ENCODE assay signal across 16 cellular contexts in the genomic region with DNA sequence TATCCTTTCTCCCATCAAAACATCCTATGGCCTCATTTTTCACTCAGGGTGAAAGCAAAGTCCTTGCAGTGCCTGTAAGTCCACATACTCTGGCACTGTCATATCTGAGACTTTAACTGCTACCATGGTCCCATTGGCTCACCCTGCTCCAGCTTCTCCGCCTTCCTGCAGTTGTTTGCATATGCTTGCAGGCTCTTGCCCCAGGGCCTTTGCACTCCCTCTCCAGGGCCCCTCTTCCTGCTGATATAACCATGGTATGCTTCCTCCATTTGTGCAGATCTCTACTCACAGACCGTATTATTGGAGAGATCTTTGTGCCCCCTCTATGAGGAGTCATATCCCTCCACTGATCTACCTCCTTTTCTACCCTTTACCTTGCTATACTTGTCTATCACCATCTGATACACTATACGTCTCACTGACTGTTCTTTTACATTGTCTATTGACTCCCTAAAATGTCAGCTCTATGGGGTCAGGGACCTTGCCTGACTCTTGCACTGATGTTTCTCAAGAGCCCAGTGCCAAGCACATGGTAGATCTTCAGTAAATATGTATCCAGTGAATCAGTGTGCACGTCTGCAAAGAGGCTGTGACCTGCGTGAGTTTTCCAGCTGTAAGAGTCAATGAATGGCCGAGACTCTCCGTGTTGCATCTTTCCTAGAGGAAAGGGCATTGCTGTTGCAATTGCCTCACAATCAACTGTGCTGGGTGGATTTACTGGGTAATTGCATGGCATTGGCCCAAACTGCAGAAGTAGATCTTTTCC.
DNase-seq lines count a peak whose midpoint lies in the region; ATAC-seq and TF ChIP-seq lines count a peak whose summit lies in the region.
"Had no signal": no experiment of that assay in that cellular context is flagged by ENCODE, and none has a peak within 500 bp of the region (broad histone marks: within the 10 kb centered on the region; RNA-seq: fewer than 3 reads in every experiment).

No MANE protein-coding gene starts in this region.

- peaks cover 12% of the 10 kb centered on the region for H3K9me3 Mint-ChIP-seq in activated CD4-positive, alpha-beta T cell treated with anti-CD3 and anti-CD28 coated beads, Interleukin-2, amount 10 ng/mL, durations not matched to agents 24 days and 14 days

- no peak overlapping the region for H3K27ac Mint-ChIP-seq in activated CD4-positive, alpha-beta T cell treated with anti-CD3 and anti-CD28 coated beads, Interleukin-2, amount 10 ng/mL, durations not matched to agents 24 days and 14 days

- no peaks in the 10 kb centered on the region for H3K9me2 ChIP-seq in neural cell (ENCODE audit: insufficient read depth, low read length)

- peak; percentile 18 for DNase-seq in SIG-M5 treated with dmso at 0.1 percent for 504 hours (lab: John Stamatoyannopoulos, UW; ENCODE audit: unreplicated experiment)
- no peak for DNase-seq in SIG-M5 (lab: John Stamatoyannopoulos, UW)
- DNase-seq in fibroblast of gingiva (ENCODE audit: low read depth), result peak; percentile 45
- no peak for DNase-seq in GOT3 (lab: John Stamatoyannopoulos, UW)
- DNase-seq in activated CD4-positive, alpha-beta T cell treated with anti-CD3 and anti-CD28 coated beads, Interleukin-2, amount 10 ng/mL, durations not matched to agents 24 days and 14 days, result no peak
- DNase-seq in NCI-H1417 (lab: John Stamatoyannopoulos, UW), result no peak
- DNase-seq: MV-4-11, NCI-H1436 treated with DMSO at 0.1 percent for 48 hours, NCI-H226, NCI-H69, PC-9 had no signal

- no peaks in the 10 kb centered on the region for H3K27me3 Mint-ChIP-seq in activated CD4-positive, alpha-beta T cell treated with anti-CD3 and anti-CD28 coated beads, Interleukin-2, amount 10 ng/mL, durations not matched to agents 24 days and 14 days

- no peak overlapping the region for H3K4me3 Mint-ChIP-seq in activated CD4-positive, alpha-beta T cell treated with anti-CD3 and anti-CD28 coated beads, Interleukin-2, amount 10 ng/mL, durations not matched to agents 24 days and 14 days

- no peak overlapping the region for H3K4me2 ChIP-seq in neural cell (ENCODE audit: low read length)
- H3K4me2 ChIP-seq: PC-9 had no signal

- H3K9me3 ChIP-seq in neural cell (ENCODE audit: low read length), result no peaks in the 10 kb centered on the region

- H3K27me3 ChIP-seq in neural cell (ENCODE audit: insufficient read depth, low read depth, low read length), result no peaks in the 10 kb centered on the region
- H3K27me3 ChIP-seq: BLaER1 treated with 17β-estradiol and CSF1 and Interleukin-3, amounts not matched to agents 10 nM and 100 nM had no signal

- H3K79me2 ChIP-seq in neural cell (replicated peaks; ENCODE audit: insufficient read depth, low read length), result no peaks in the 10 kb centered on the region

- H3K27ac ChIP-seq in neural cell (ENCODE audit: low read length), result peak overlapping the region; percentile 15
- H3K27ac ChIP-seq: 22Rv1; BLaER1 treated with 17β-estradiol and CSF1 and Interleukin-3, amounts not matched to agents 10 nM and 100 nM; PC-9 had no signal

- H3K36me3 Mint-ChIP-seq in activated CD4-positive, alpha-beta T cell treated with anti-CD3 and anti-CD28 coated beads, Interleukin-2, amount 10 ng/mL, durations not matched to agents 24 days and 14 days (ENCODE audit: low read depth), result no peaks in the 10 kb centered on the region

- H3K4me3 ChIP-seq in neural cell (ENCODE audit: low read length), result no peak overlapping the region
- H3K4me3 ChIP-seq: BLaER1 treated with 17β-estradiol and CSF1 and Interleukin-3, amounts not matched to agents 10 nM and 100 nM; PC-9 had no signal

- no peaks in the 10 kb centered on the region for H3K4me1 Mint-ChIP-seq in activated CD4-positive, alpha-beta T cell treated with anti-CD3 and anti-CD28 coated beads, Interleukin-2, amount 10 ng/mL, durations not matched to agents 24 days and 14 days

- TF ChIP-seq EP300 in neural cell (conservative IDR thresholded peaks at IDR 0.05; ENCODE audit: poor library complexity, severe bottlenecking), result no peak

- H3K9ac ChIP-seq in neural cell (ENCODE audit: low read length), result no peak overlapping the region
- H3K9ac ChIP-seq: BLaER1 treated with 17β-estradiol and CSF1 and Interleukin-3, amounts not matched to agents 10 nM and 100 nM had no signal

- ATAC-seq in GM18511 (IDR thresholded peaks at IDR 0.05; ENCODE audit: unreplicated experiment), result no peak
- ATAC-seq: HCT116 had no signal

- TF ChIP-seq CTCF in neural cell (IDR thresholded peaks at IDR 0.05; ENCODE audit: poor library complexity, severe bottlenecking), result no peak

- no peak overlapping the region for H2AFZ ChIP-seq in neural cell (ENCODE audit: low read depth, low read length)
- H2AFZ ChIP-seq: PC-9 had no signal

- H3F3A ChIP-seq in neural cell (ENCODE audit: insufficient read depth, low read length, poor library complexity, severe bottlenecking), result no peaks in the 10 kb centered on the region

- intact Hi-C loops in activated CD4-positive, alpha-beta T cell treated with anti-CD3 and anti-CD28 coated beads, Interleukin-2, amount 10 ng/mL, durations not matched to agents 24 days and 14 days (cut with micrococcal nuclease), result no loop called here

- no peaks in the 10 kb centered on the region for H3K36me3 ChIP-seq in neural cell (ENCODE audit: insufficient read depth, low read length)
- H3K36me3 ChIP-seq: BLaER1 treated with 17β-estradiol and CSF1 and Interleukin-3, amounts not matched to agents 10 nM and 100 nM had no signal

- no peaks in the 10 kb centered on the region for H4K20me1 ChIP-seq in neural cell (ENCODE audit: insufficient read depth)
- H4K20me1 ChIP-seq: BLaER1 treated with 17β-estradiol and CSF1 and Interleukin-3, amounts not matched to agents 10 nM and 100 nM had no signal

- no peak for TF ChIP-seq RAD21 in neural cell (conservative IDR thresholded peaks at IDR 0.05)

TF ChIP-seq in neural cell, 6 proteins besides CTCF, POLR2A, EP300 and RAD21:
- TF ChIP-seq SMC3 (conservative IDR thresholded peaks at IDR 0.05; ENCODE audit: poor library complexity) (no peak), MXI1 (conservative IDR thresholded peaks at IDR 0.05; ENCODE audit: poor library complexity, severe bottlenecking) (no peak), EZH2 (IDR thresholded peaks at IDR 0.05; ENCODE audit: borderline replicate concordance, insufficient read depth, low read length, poor library complexity, severe bottlenecking) (no peak), TAF1 (IDR thresholded peaks at IDR 0.05; ENCODE audit: low read depth) (no peak)
- TF ChIP-seq, protein P1, sequence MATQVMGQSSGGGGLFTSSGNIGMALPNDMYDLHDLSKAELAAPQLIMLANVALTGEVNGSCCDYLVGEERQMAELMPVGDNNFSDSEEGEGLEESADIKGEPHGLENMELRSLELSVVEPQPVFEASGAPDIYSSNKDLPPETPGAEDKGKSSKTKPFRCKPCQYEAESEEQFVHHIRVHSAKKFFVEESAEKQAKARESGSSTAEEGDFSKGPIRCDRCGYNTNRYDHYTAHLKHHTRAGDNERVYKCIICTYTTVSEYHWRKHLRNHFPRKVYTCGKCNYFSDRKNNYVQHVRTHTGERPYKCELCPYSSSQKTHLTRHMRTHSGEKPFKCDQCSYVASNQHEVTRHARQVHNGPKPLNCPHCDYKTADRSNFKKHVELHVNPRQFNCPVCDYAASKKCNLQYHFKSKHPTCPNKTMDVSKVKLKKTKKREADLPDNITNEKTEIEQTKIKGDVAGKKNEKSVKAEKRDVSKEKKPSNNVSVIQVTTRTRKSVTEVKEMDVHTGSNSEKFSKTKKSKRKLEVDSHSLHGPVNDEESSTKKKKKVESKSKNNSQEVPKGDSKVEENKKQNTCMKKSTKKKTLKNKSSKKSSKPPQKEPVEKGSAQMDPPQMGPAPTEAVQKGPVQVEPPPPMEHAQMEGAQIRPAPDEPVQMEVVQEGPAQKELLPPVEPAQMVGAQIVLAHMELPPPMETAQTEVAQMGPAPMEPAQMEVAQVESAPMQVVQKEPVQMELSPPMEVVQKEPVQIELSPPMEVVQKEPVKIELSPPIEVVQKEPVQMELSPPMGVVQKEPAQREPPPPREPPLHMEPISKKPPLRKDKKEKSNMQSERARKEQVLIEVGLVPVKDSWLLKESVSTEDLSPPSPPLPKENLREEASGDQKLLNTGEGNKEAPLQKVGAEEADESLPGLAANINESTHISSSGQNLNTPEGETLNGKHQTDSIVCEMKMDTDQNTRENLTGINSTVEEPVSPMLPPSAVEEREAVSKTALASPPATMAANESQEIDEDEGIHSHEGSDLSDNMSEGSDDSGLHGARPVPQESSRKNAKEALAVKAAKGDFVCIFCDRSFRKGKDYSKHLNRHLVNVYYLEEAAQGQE (IDR thresholded peaks at IDR 0.05; ENCODE audit: borderline replicate concordance), result no peak
TF ChIP-seq in neural cell: peak in this region for 0.

Comparison
In these comparisons a context has a peak if more than half of its experiments do, and no peak if none do; other contexts are left out.
1. DNase-seq: peak in SIG-M5 treated with dmso at 0.1 percent for 504 hours (single experiment) and fibroblast of gingiva (single experiment); none in SIG-M5 (single experiment), GOT3 (single experiment), activated CD4-positive, alpha-beta T cell treated with anti-CD3 and anti-CD28 coated beads, Interleukin-2, amount 10 ng/mL, durations not matched to agents 24 days and 14 days (single experiment) and NCI-H1417 (0 of 3).